In the genomic region with DNA sequence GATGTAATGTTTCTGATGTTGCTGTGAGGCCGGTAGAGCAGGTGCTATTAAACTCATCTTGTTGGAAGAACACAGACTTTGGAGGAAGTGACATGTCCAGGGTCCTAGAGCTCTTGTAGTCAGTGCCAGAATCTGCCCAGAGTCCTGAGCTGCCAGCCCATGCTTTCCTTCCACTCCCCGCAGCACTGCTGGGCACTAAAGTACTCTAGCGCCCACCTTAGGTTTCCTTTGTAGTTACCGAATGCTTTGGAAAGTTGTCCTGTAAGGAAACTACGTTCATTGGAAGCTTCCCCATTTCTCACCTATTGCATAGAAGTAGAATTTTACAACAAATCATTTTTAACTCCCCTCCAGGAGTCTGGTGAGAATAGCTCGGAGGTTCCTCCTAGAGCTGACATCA, we compare ENCODE assay signal across 20 cellular contexts. TPM values are rescaled to one million over a fixed set of nuclear protein-coding genes. Genes with fewer than 3 reads are reported as not detected.
DNase-seq lines count a peak whose midpoint lies in the region; ATAC-seq, FAIRE-seq and TF ChIP-seq lines count a peak whose summit lies in the region.
"Had no signal": no experiment of that assay in that cellular context is flagged by ENCODE, and none has a peak within 500 bp of the region (broad histone marks: within the 10 kb centered on the region; RNA-seq: fewer than 3 reads in every experiment).

No MANE protein-coding gene starts in this region.

- H4K12ac ChIP-seq in trophoblast cell (ENCODE audit: low read depth, low read length): no peak overlapping the region

- no peaks in the 10 kb centered on the region for H3K79me1 ChIP-seq in trophoblast cell (ENCODE audit: low read length)

- H3K4me2 ChIP-seq in K562 (ENCODE audit: insufficient read depth, low read length) (no peak overlapping the region), trophoblast cell (ENCODE audit: low read length) (no peak overlapping the region)

- FAIRE-seq in K562 (lab: Jason Lieb, UNC): no peak

- no peaks in the 10 kb centered on the region for H3K79me2 ChIP-seq in K562 (ENCODE audit: control insufficient read depth, insufficient read depth, low read length)
- no peaks in the 10 kb centered on the region for H3K79me2 ChIP-seq in trophoblast cell (ENCODE audit: control insufficient read depth, insufficient read depth, low read length, poor library complexity)

- H3K36me3 ChIP-seq in H7 (replicated peaks; ENCODE audit: control insufficient read depth, insufficient read depth, low read length) (no peaks in the 10 kb centered on the region), K562 (ENCODE audit: control insufficient read depth, insufficient read depth, low read length) (no peaks in the 10 kb centered on the region), trophoblast cell (ENCODE audit: control insufficient read depth in 1 of 2, insufficient read depth in 2 of 2, low read length in 2 of 2) (no peaks in the 10 kb centered on the region)
- H3K36me3 ChIP-seq: MG63 had no signal

- intact Hi-C loops in K562 (cut with micrococcal nuclease): loop anchor here (2.0 kb wide), 1 partner anchor 42 kb away; no protein-coding TSS in a partner anchor

- POLR2A ChIA-PET in K562 (lab: Yijun Ruan, JAX): interaction anchor here (0.7 to 3.5 kb wide), 4 partner anchors 10 to 57 kb away, joined by 3 to 29 read pairs (median 4); a partner anchor contains a TSS

- H3K4me3 ChIP-seq in H7 (ENCODE audit: insufficient read depth, low read depth, low read length): no peak overlapping the region
- no peak overlapping the region for H3K4me3 ChIP-seq in K562
- H3K4me3 ChIP-seq in trophoblast cell (ENCODE audit: low read depth, low read length): no peak overlapping the region
- H3K4me3 ChIP-seq: MG63, Peyer's patch had no signal

- DNase-seq in H7: peak; percentile 73
- peak; percentile 28 for DNase-seq in NCI-H69 (lab: John Stamatoyannopoulos, UW)
- DNase-seq in K562 (ENCODE audit: extremely low read depth in 1 of 4, low spot score in 3 of 4): no peak
- no peak for DNase-seq in trophoblast cell
- DNase-seq in activated T-cell treated with anti-CD3 and anti-CD28 coated beads for 4 hours: no peak
- DNase-seq in NCI-H2107 treated with DMSO at 0.1 percent for 48 hours (lab: John Stamatoyannopoulos, UW; ENCODE audit: unreplicated experiment): no peak
- DNase-seq: ACHN; AML-193; CD4-positive, CD25-positive, alpha-beta regulatory T cell; DMS53; HCEC 1CT; MG63; NCI-H1105; NCI-H1694 treated with DMSO at 0.1 percent for 48 hours; NCI-H345; NCI-H526 treated with DMSO at 0.1 percent for 48 hours; Peyer's patch; Right ventricle myocardium superior had no signal

- WGBS in K562 (ENCODE audit: insufficient coverage, low coverage, missing lambda C conversion rate): 1% methylated on average over 6 of the region's 6 CpGs
- no CpG with 5 or more reads among the region's 6 CpGs for WGBS in trophoblast cell (ENCODE audit: extremely low coverage, insufficient coverage, insufficient read length)

- H3K27ac ChIP-seq in K562 (ENCODE audit: extremely low read depth, low read depth, low read length): no peak overlapping the region
- no peak overlapping the region for H3K27ac ChIP-seq in trophoblast cell (ENCODE audit: low read depth, low read length)
- H3K27ac ChIP-seq: Peyer's patch had no signal

- CTCF ChIA-PET in K562 (lab: Yijun Ruan, JAX; ENCODE audit: low intra/inter-chr PET ratio): interaction anchor here (0.7 to 1.8 kb wide), 3 partner anchors 42 to 180 kb away, joined by 3 to 13 read pairs (median 4); no protein-coding TSS in a partner anchor

- H2BK5ac ChIP-seq in trophoblast cell (ENCODE audit: low read depth, low read length, poor library complexity): no peak overlapping the region

- peak; percentile 54 to 72 (median 72) for TF ChIP-seq CTCF in K562 (IDR thresholded peaks at IDR 0.05 in 2 of 3, conservative IDR thresholded peaks at IDR 0.05 in 1 of 3; ENCODE audit: insufficient read depth in 2 of 3, low read depth in 1 of 3, low read length in 3 of 3)

- no peak overlapping the region for H2BK120ac ChIP-seq in trophoblast cell (ENCODE audit: insufficient read depth, low read length, poor library complexity)

- ATAC-seq in K562: peak; percentile 59
- no peak for ATAC-seq in GM19324 (IDR thresholded peaks at IDR 0.05; ENCODE audit: low FRiP score, unreplicated experiment)

- H3K27me3 ChIP-seq in H7 (ENCODE audit: control insufficient read depth, insufficient read depth, low read length) (no peaks in the 10 kb centered on the region), K562 (ENCODE audit: control insufficient read depth in 2 of 2, insufficient read depth in 2 of 2, low read length in 2 of 2) (peaks cover 59 to 68% of the 10 kb centered on the region in 2 experiments), trophoblast cell (ENCODE audit: insufficient read depth, low read length) (no peaks in the 10 kb centered on the region)
- H3K27me3 ChIP-seq: MG63, Peyer's patch had no signal

- H3K9me1 ChIP-seq in K562 (ENCODE audit: control insufficient read depth, insufficient read depth, low read length): no peaks in the 10 kb centered on the region

- H3K23ac ChIP-seq in trophoblast cell (ENCODE audit: low read length): no peak overlapping the region

- no peak overlapping the region for H2AK5ac ChIP-seq in trophoblast cell (ENCODE audit: low read length)

- TF ChIP-seq RAD21 in K562 (CRISPR knock-in tag; conservative IDR thresholded peaks at IDR 0.05 in 1 of 2, IDR thresholded peaks at IDR 0.05 in 1 of 2): peak in 1 of 2 experiments; percentile 54; a peak in 3 of 4 replicates

- no peak overlapping the region for H4K8ac ChIP-seq in trophoblast cell (ENCODE audit: low read depth, low read length)

- no peak overlapping the region for H4K91ac ChIP-seq in trophoblast cell (ENCODE audit: low read depth, low read length)

- H3K9me3 ChIP-seq in K562 (replicated peaks; ENCODE audit: control insufficient read depth, insufficient read depth, low read depth, low read length) (no peaks in the 10 kb centered on the region), trophoblast cell (ENCODE audit: insufficient read depth, low read depth, low read length) (peaks cover 2% of the 10 kb centered on the region)
- H3K9me3 ChIP-seq: Caco-2, MG63, Peyer's patch had no signal

- no peak overlapping the region for H3K14ac ChIP-seq in trophoblast cell (ENCODE audit: low read length)

- H3K4me1 ChIP-seq in K562 (replicated peaks in 1 of 2; ENCODE audit: control insufficient read depth in 2 of 2, insufficient read depth in 2 of 2, low read length in 2 of 2) (peaks cover 0 to 1% of the 10 kb centered on the region in 2 experiments; a peak in 1 of 5 replicates), trophoblast cell (ENCODE audit: control insufficient read depth in 1 of 2, insufficient read depth in 2 of 2, low read length in 2 of 2) (no peaks in the 10 kb centered on the region)
- H3K4me1 ChIP-seq: Caco-2, Peyer's patch had no signal

- no peak for TF ChIP-seq POLR2A in K562 (conservative IDR thresholded peaks at IDR 0.05)

- in situ Hi-C loops in K562 (cut with MboI): no loop called here

- no peak overlapping the region for H3K18ac ChIP-seq in trophoblast cell (ENCODE audit: low read length)

- BruUV-seq in K562 (replicated peaks; lab: Mats Ljungman, UMichigan): no TSS peak

- H2BK12ac ChIP-seq in trophoblast cell (ENCODE audit: low read length): no peak overlapping the region

- 0 out of 2 replicates have a peak, but pooled peaks cover 12% of the 10 kb centered on the region for H4K20me1 ChIP-seq in K562 (replicated peaks; ENCODE audit: control insufficient read depth, insufficient read depth, low read length)

- no peak overlapping the region for H3K9ac ChIP-seq in K562 (ENCODE audit: insufficient read depth in 1 of 2, low read depth in 2 of 2, low read length in 2 of 2)
- H3K9ac ChIP-seq in trophoblast cell (ENCODE audit: low read length): peak overlapping the region; percentile 4

- TF ChIP-seq EP300 in K562 (IDR thresholded peaks at IDR 0.05; ENCODE audit: low read length): no peak

- no peak overlapping the region for H2AFZ ChIP-seq in K562 (ENCODE audit: low read depth, low read length)
- no peak overlapping the region for H2AFZ ChIP-seq in trophoblast cell (ENCODE audit: insufficient read depth, low read length, poor library complexity)

- H3K4ac ChIP-seq in trophoblast cell (ENCODE audit: low read depth, low read length): no peak overlapping the region

RNA-seq across cellular contexts. Expression of a gene that starts 11.0 kb away (rescaled TPM):
- 3.4 and 3.8 TPM in 2 replicates for total RNA-seq in H7 (2014; rRNA removed; shearing (Covaris generic))
- 9.2 and 11.5 TPM in 2 replicates for total RNA-seq in K562 (2011; cell fraction: chromatin; rRNA removed; ENCODE audit: low replicate concordance)
- 5.3 and 7.7 TPM in 2 replicates for total RNA-seq in K562 (2011; cell fraction: nucleolus; rRNA removed)
- 6.3 and 11.7 TPM in 2 replicates for total RNA-seq in K562 (2011; cell fraction: nucleoplasm; rRNA removed)
- total RNA-seq in K562 (2014; rRNA removed) (1.8 and 3.1 TPM in 2 replicates), K562 (2014; rRNA removed; fragmentation: Illumina TruSeq; extraction: Trizol) (2.2 and 2.5 TPM in 2 replicates), K562 (2015; rRNA removed; fragmentation: Illumina TruSeq; extraction: Trizol) (3.4 and 3.9 TPM in 2 replicates), K562 (2021) (1.8 and 3.2 TPM in 2 replicates)
- polyA plus RNA-seq in K562 (2011; rRNA removed) (3.6 and 9.5 TPM in 2 replicates), K562 (2014; fragmentation: Illumina TruSeq; extraction: Trizol) (1.8 TPM in 2 replicates), K562 (2014; fragmentation: Nextera tagmentation; extraction: Ambion mirVana) (1 to 10 TPM; 1.1 to 1.5 TPM), K562 (2014; rRNA removed) (2.4 and 2.6 TPM in 2 replicates)
- 1.7 and 5.3 TPM in 2 replicates for polyA plus RNA-seq in K562 (2011; cell fraction: cytosol; rRNA removed)
- polyA plus RNA-seq in K562 (2011; cell fraction: nucleus; rRNA removed): 21.4 and 31.5 TPM in 2 replicates
- polyA plus RNA-seq in K562 (2012): 1.7 and 8.3 TPM in 2 replicates
- 1.8 and 7.0 TPM in 2 replicates for polyA minus RNA-seq in K562 (2011; rRNA and poly(A)+ RNA removed)
- 2.5 and 2.8 TPM in 2 replicates for polyA minus RNA-seq in K562 (2011; cell fraction: cytosol; rRNA and poly(A)+ RNA removed)
- 8.2 and 30.1 TPM in 2 replicates for polyA minus RNA-seq in K562 (2011; cell fraction: nucleus; rRNA and poly(A)+ RNA removed)
- 3.1 and 3.3 TPM in 2 replicates for polyA plus RNA-seq in trophoblast cell (2013)

RNA-seq across cellular contexts. Expression of a gene that starts 24.6 kb away (rescaled TPM):
- 15.4 and 20.2 TPM in 2 replicates for total RNA-seq in H7 (2014; rRNA removed; shearing (Covaris generic))
- total RNA-seq in K562 (2011; cell fraction: chromatin; rRNA removed; ENCODE audit: low replicate concordance): 4.1 and 8.3 TPM in 2 replicates
- 11.3 and 12.5 TPM in 2 replicates for total RNA-seq in K562 (2011; cell fraction: nucleolus; rRNA removed)
- 10.7 and 14.9 TPM in 2 replicates for total RNA-seq in K562 (2011; cell fraction: nucleoplasm; rRNA removed)
- total RNA-seq in K562 (2014; rRNA removed) (15.2 and 20.7 TPM in 2 replicates), K562 (2014; rRNA removed; fragmentation: Illumina TruSeq; extraction: Trizol) (4.0 and 4.7 TPM in 2 replicates), K562 (2015; rRNA removed; fragmentation: Illumina TruSeq; extraction: Trizol) (11.8 and 13.3 TPM in 2 replicates), K562 (2021) (17.8 and 18.5 TPM in 2 replicates)
- polyA plus RNA-seq in K562 (2011; rRNA removed) (7.1 and 16.0 TPM in 2 replicates), K562 (2014; fragmentation: Illumina TruSeq; extraction: Trizol) (12.8 and 17.0 TPM in 2 replicates), K562 (2014; fragmentation: Nextera tagmentation; extraction: Ambion mirVana) (under 1 TPM; 0.55 to 0.63 TPM), K562 (2014; rRNA removed) (10.9 and 14.4 TPM in 2 replicates)
- polyA plus RNA-seq in K562 (2011; cell fraction: cytosol; rRNA removed): 33.4 and 58.2 TPM in 2 replicates
- 12.9 and 16.7 TPM in 2 replicates for polyA plus RNA-seq in K562 (2011; cell fraction: nucleus; rRNA removed)
- 19.5 and 22.0 TPM in 2 replicates for polyA plus RNA-seq in K562 (2012)
- 4.0 and 5.8 TPM in 2 replicates for polyA minus RNA-seq in K562 (2011; rRNA and poly(A)+ RNA removed)
- 11.0 and 19.7 TPM in 2 replicates for polyA minus RNA-seq in K562 (2011; cell fraction: cytosol; rRNA and poly(A)+ RNA removed)
- 2.6 and 8.4 TPM in 2 replicates for polyA minus RNA-seq in K562 (2011; cell fraction: nucleus; rRNA and poly(A)+ RNA removed)
- polyA plus RNA-seq in trophoblast cell (2013): 9.3 and 9.5 TPM in 2 replicates

Comparison
In these comparisons a context has a peak if more than half of its experiments do, and no peak if none do; other contexts are left out.
1. DNase-seq: peak in H7 (single experiment) and NCI-H69 (single experiment); none in K562 (0 of 4), trophoblast cell (0 of 2), activated T-cell treated with anti-CD3 and anti-CD28 coated beads for 4 hours (single experiment) and NCI-H2107 treated with DMSO at 0.1 percent for 48 hours (single experiment).